In the genomic region with DNA sequence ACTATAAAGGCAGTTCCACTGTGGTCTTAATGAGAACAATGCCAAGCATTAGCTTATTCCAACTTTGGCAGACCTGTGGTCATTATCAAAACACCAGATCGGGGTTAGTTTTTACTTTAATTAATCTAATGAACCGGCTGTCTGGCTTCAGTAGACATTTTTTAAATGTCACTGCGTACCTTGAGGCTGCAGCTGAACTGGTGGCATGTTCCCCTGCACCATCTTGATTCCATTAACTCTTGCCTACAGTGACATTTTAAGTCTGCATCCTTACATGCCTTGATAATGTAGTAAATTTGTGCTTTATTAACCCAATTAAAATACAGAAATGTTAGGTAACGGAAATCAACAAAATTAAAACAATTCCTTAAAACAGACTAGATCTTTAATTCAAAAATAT, we compare ENCODE assay signal across 22 cellular contexts.
DNase-seq lines count a peak whose midpoint lies in the region; ATAC-seq and TF ChIP-seq lines count a peak whose summit lies in the region.
"Had no signal": no experiment of that assay in that cellular context is flagged by ENCODE, and none has a peak within 500 bp of the region (broad histone marks: within the 10 kb centered on the region; RNA-seq: fewer than 3 reads in every experiment).

No MANE protein-coding gene starts in this region.

- ATAC-seq in psoas muscle = no peak
- ATAC-seq: GM12878 had no signal

- H3K9me2 ChIP-seq in SK-N-SH = no peaks in the 10 kb centered on the region

- no peaks in the 10 kb centered on the region for H3F3A ChIP-seq in SK-N-SH (replicated peaks; ENCODE audit: insufficient read depth)

- DNase-seq in SK-N-SH (peak; percentile 14), astrocyte of the hippocampus (ENCODE audit: low read depth, low spot score) (peak; percentile 18), psoas muscle (no peak), NOMO-1 treated with dmso at 0.1 percent for 144 hours (lab: John Stamatoyannopoulos, UW; ENCODE audit: unreplicated experiment) (no peak), amygdala (lab: John Stamatoyannopoulos, UW) (no peak)
- DNase-seq: 8988T; ACHN; BE2C; C1 segment of cervical spinal cord; CD4-positive, alpha-beta memory T cell; CD4-positive, CD25-positive, alpha-beta regulatory T cell; CD8-positive, alpha-beta memory T cell; COR-L47; DMS 273 treated with DMSO at 0.1 percent for 48 hours; DMS153; DMS53; DMS79; DND-41; EL; GDM1 had no signal

- POLR2A ChIA-PET in SK-N-SH (lab: Yijun Ruan, JAX) = no interaction called here

- intact Hi-C loops in psoas muscle (cut with DNase I) = no loop called here

- no peak overlapping the region for H3K4me3 ChIP-seq in SK-N-SH (ENCODE audit: low read depth in 2 of 2, low read length in 1 of 2)
- H3K4me3 ChIP-seq in psoas muscle = no peak overlapping the region
- H3K4me3 ChIP-seq: BLaER1, GM12878 had no signal

- H3K27ac ChIP-seq in SK-N-SH (ENCODE audit: low read depth in 2 of 2, low read length in 1 of 2) (peak overlapping the region in 1 of 2 experiments; percentile 79; a peak in 2 of 4 replicates), psoas muscle (no peak overlapping the region)
- H3K27ac ChIP-seq: BLaER1 had no signal

- CTCF ChIA-PET in SK-N-SH (lab: Yijun Ruan, JAX) = interaction anchor here (1.6 kb wide), 1 partner anchor 29 kb away, joined by 5 read pairs; no protein-coding TSS in a partner anchor

- no peak overlapping the region for H2AFZ ChIP-seq in SK-N-SH (ENCODE audit: low read depth)

- no peak for TF ChIP-seq CTCF in SK-N-SH (IDR thresholded peaks at IDR 0.05)
- no peak for TF ChIP-seq CTCF in psoas muscle (IDR thresholded peaks at IDR 0.05)

- peaks cover 0 to 22% of the 10 kb centered on the region in 2 experiments; a peak in 2 of 4 replicates for H3K4me1 ChIP-seq in SK-N-SH (ENCODE audit: control insufficient read depth in 1 of 2, insufficient read depth in 2 of 2, low read depth in 1 of 2, low read length in 1 of 2)
- H3K4me1 ChIP-seq in psoas muscle = peaks cover 26% of the 10 kb centered on the region

- TF ChIP-seq EP300 in SK-N-SH (IDR thresholded peaks at IDR 0.05; ENCODE audit: borderline replicate concordance in 1 of 2, low read depth in 1 of 2, low read length in 1 of 2) = peak in 1 of 2 experiments; percentile 92; a peak in 2 of 4 replicates

- no peaks in the 10 kb centered on the region for H3K27me3 ChIP-seq in SK-N-SH (ENCODE audit: insufficient read depth)
- no peaks in the 10 kb centered on the region for H3K27me3 ChIP-seq in psoas muscle (ENCODE audit: insufficient read depth in 3 of 3, low read length in 2 of 3)
- H3K27me3 ChIP-seq: BE2C, BLaER1 had no signal

- H3K36me3 ChIP-seq in SK-N-SH (replicated peaks in 1 of 2; ENCODE audit: control insufficient read depth in 1 of 2, insufficient read depth in 2 of 2, low read length in 1 of 2) (no peaks in the 10 kb centered on the region), psoas muscle (ENCODE audit: insufficient read depth in 1 of 2, low read depth in 1 of 2) (no peaks in the 10 kb centered on the region)
- H3K36me3 ChIP-seq: BE2C had no signal

- no peaks in the 10 kb centered on the region for H3K79me2 ChIP-seq in SK-N-SH (ENCODE audit: insufficient read depth)

- H3K9me3 ChIP-seq in SK-N-SH (no peaks in the 10 kb centered on the region), psoas muscle (no peaks in the 10 kb centered on the region)
- H3K9me3 ChIP-seq: BE2C had no signal

- WGBS in SK-N-SH (ENCODE audit: low lambda C conversion rate) = 57% methylated on average over 4 of the region's 4 CpGs
- WGBS in psoas muscle, 3 donors = 82 to 94% (median 92%) methylated on average over 4 of the region's 4 CpGs

- no peak overlapping the region for H3K4me2 ChIP-seq in SK-N-SH

- no peaks in the 10 kb centered on the region for H4K20me1 ChIP-seq in SK-N-SH (ENCODE audit: insufficient read depth)
- H4K20me1 ChIP-seq: BLaER1 had no signal

- no peak; the same call in 1 of the 2 replicates for TF ChIP-seq RAD21 in SK-N-SH (IDR thresholded peaks at IDR 0.05; ENCODE audit: low read length)

- no peak overlapping the region for H3K9ac ChIP-seq in SK-N-SH
- H3K9ac ChIP-seq: BLaER1 had no signal

TF ChIP-seq in SK-N-SH, 30 proteins besides CTCF, POLR2A, EP300 and RAD21:
- TF ChIP-seq RXRA (IDR thresholded peaks at IDR 0.05; ENCODE audit: borderline replicate concordance, low read depth) (no peak), CHD2 (IDR thresholded peaks at IDR 0.05; ENCODE audit: low read length, partially characterized antibody) (peak; percentile 72), SMC3 (IDR thresholded peaks at IDR 0.05; ENCODE audit: low read depth, low read length) (no peak), RCOR1 (IDR thresholded peaks at IDR 0.05; ENCODE audit: low read length) (peak; percentile 98)
- TF ChIP-seq, protein P1, sequence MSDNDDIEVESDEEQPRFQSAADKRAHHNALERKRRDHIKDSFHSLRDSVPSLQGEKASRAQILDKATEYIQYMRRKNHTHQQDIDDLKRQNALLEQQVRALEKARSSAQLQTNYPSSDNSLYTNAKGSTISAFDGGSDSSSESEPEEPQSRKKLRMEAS (IDR thresholded peaks at IDR 0.05; ENCODE audit: low read depth) = no peak

Comparison
In these comparisons a context has a peak if more than half of its experiments do, and no peak if none do; other contexts are left out.
1. DNase-seq: peak in SK-N-SH (single experiment) and astrocyte of the hippocampus (single experiment); none in psoas muscle (0 of 2), NOMO-1 treated with dmso at 0.1 percent for 144 hours (single experiment) and amygdala (0 of 56).